In the genomic region with DNA sequence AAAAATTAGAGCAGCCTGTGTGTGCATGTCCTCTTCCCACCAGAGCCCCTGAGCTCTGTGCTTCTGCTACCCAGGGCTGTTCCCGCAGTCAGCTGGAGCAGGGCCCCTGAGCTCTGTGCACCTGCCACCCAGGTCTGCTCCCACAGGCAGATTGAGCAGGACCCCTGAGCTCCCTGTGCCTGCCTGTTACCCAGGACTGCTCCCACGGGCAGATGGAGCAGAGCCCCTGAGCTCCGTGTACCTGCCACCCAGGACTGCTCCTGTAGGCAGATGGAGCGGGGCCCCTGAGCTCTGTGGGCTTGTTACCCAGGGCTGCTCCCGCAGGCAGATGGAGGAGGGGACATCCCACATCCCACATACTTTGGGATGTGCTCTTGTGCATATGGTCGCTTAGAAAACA, we compare ENCODE assay signal across 20 cellular contexts.
"Had no signal": no experiment of that assay in that cellular context is flagged by ENCODE, and none has a peak within 500 bp of the region (broad histone marks: within the 10 kb centered on the region; RNA-seq: fewer than 3 reads in every experiment).

No MANE protein-coding gene starts in this region.

- H3K4me2 ChIP-seq: neural progenitor cell had no signal

- DNase-seq: activated B cell treated with CpG ODN at 0.5 μM for 24 hours; activated CD4-positive, alpha-beta T cell treated with anti-CD3 and anti-CD28 coated beads for 4 hours; activated CD4-positive, alpha-beta T cell treated with anti-CD3 and anti-CD28 coated beads, Interleukin-2, amount 50 U/mL, for 48 hours; activated naive CD8-positive, alpha-beta T cell treated with anti-CD3 and anti-CD28 coated beads for 36 hours; activated T-cell treated with anti-CD3 and anti-CD28 coated beads, Interleukin-2, amount 50 U/mL, for 1 hour; central memory CD4-positive, alpha-beta T cell; colonic mucosa; foreskin fibroblast; naive thymus-derived CD8-positive, alpha-beta T cell; stimulated activated CD4-positive, alpha-beta T cell treated with anti-CD3 and anti-CD28 coated beads, Interleukin-4, amount 100 ng/mL, for 24 hours; stimulated activated naive CD8-positive, alpha-beta T cell treated with anti-CD3 and anti-CD28 coated beads, Interleukin-15, Interleukin-2, amounts not matched to agents 100 U/mL and 50 U/mL, for 24 hours; T1000; upper lobe of right lung had no signal

- ATAC-seq: activated T-helper 17 cell treated with anti-CD3 and anti-CD28 coated beads, Interleukin-2, amount 50 U/mL, for 72 hours; left lobe of liver; naive thymus-derived CD8-positive, alpha-beta T cell; stimulated activated naive CD8-positive, alpha-beta T cell treated with anti-CD3 and anti-CD28 coated beads, Interleukin-15, Interleukin-2, amounts not matched to agents 100 U/mL and 50 U/mL, for 24 hours; upper lobe of right lung had no signal

- H3K4me3 ChIP-seq: colonic mucosa, neural progenitor cell, upper lobe of right lung had no signal

- H3K9me3 Mint-ChIP-seq: activated T-helper 17 cell treated with anti-CD3 and anti-CD28 coated beads, Interleukin-2, amount 50 U/mL, for 72 hours; mesothelial cell of epicardium had no signal

- H3K9me3 ChIP-seq: colonic mucosa, upper lobe of right lung had no signal

- H3K4me1 ChIP-seq: colonic mucosa, neural progenitor cell, upper lobe of right lung had no signal

- H3K27me3 ChIP-seq: colonic mucosa had no signal

- H2AFZ ChIP-seq: neural progenitor cell had no signal

- H3K36me3 Mint-ChIP-seq: activated naive CD8-positive, alpha-beta T cell treated with anti-CD3 and anti-CD28 coated beads for 36 hours; mesothelial cell of epicardium; neural progenitor cell had no signal

- H3K4me1 Mint-ChIP-seq: activated B cell treated with CpG ODN at 0.5 μM for 24 hours; activated naive CD8-positive, alpha-beta T cell treated with anti-CD3 and anti-CD28 coated beads for 36 hours; activated T-helper 17 cell treated with anti-CD3 and anti-CD28 coated beads, Interleukin-2, amount 50 U/mL, for 72 hours; mesothelial cell of epicardium; naive thymus-derived CD8-positive, alpha-beta T cell; neural progenitor cell had no signal

- H3K27ac Mint-ChIP-seq: activated B cell treated with CpG ODN at 0.5 μM for 24 hours; activated naive CD8-positive, alpha-beta T cell treated with anti-CD3 and anti-CD28 coated beads for 36 hours; activated T-helper 17 cell treated with anti-CD3 and anti-CD28 coated beads, Interleukin-2, amount 50 U/mL, for 72 hours; mesothelial cell of epicardium; naive thymus-derived CD8-positive, alpha-beta T cell; neural progenitor cell; progenitor cell of endocrine pancreas; T-helper 1 cell treated with Interleukin-12 subunit alpha and Interleukin-12 subunit beta and Interleukin-4 antibody, amounts not matched to agents 30 μg/mL and 1 μg/mL, for 36 hours had no signal

- H3K9ac ChIP-seq: neural progenitor cell had no signal

- H3K36me3 ChIP-seq: colonic mucosa, neural progenitor cell, upper lobe of right lung had no signal

- H3K4me3 Mint-ChIP-seq: activated B cell treated with CpG ODN at 0.5 μM for 24 hours; activated naive CD8-positive, alpha-beta T cell treated with anti-CD3 and anti-CD28 coated beads for 36 hours; activated T-helper 17 cell treated with anti-CD3 and anti-CD28 coated beads, Interleukin-2, amount 50 U/mL, for 72 hours; mesothelial cell of epicardium; naive thymus-derived CD8-positive, alpha-beta T cell; neural progenitor cell; T-helper 1 cell treated with Interleukin-12 subunit alpha and Interleukin-12 subunit beta and Interleukin-4 antibody, amounts not matched to agents 30 μg/mL and 1 μg/mL, for 36 hours had no signal

- H3K27ac ChIP-seq: colonic mucosa, epithelial cell of prostate, neural progenitor cell, upper lobe of right lung had no signal
